Comparison of ENCODE assay signal across 8 cellular contexts in the genomic region with DNA sequence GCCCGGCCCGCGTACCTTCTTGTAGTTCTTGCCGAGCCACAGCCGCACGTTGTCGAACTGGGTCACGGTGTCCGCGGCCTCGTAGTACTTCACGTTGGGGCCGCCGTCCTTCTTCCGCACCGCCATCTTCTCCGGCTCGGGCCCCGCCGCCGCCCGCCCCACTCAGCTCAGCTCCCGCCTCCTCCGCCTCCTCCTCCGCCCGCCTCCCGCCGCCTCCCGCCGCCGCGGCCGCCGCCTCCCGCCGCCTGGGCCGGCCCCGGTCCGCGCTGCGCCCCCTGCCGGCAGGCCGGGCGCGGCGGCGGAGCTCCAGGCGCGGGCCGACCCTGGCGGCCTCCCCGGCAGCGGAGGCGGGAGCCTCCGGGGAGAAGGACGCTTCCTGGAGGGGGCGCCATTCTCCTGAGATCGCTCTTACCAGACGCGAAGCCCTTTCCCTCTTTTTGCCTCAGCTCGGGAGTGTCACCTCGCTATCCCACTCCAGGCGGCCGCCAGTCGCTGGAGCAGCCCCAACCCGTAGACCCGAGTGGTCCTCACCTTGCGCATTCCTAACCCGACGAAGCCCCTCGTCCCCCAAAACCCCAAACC. TPM values are rescaled to one million over a fixed set of nuclear protein-coding genes. Genes with fewer than 3 reads are reported as not detected.
DNase-seq lines count a peak whose midpoint lies in the region; ATAC-seq and TF ChIP-seq lines count a peak whose summit lies in the region.

A gene (minus strand): TSS at position 148 of the 582 bp plus-strand sequence. CDS start 22 bp downstream, at position 126.

- H3K4me3 ChIP-seq in HUES6 (ENCODE audit: low read depth, low read length): peak within 1 kb of the TSS; percentile 90
- H3K4me3 ChIP-seq in OCI-LY3 (ENCODE audit: low read length): peak within 1 kb of the TSS; percentile 89
- H3K4me3 ChIP-seq in mucosa of descending colon: peak within 1 kb of the TSS; percentile 65

- H2AFZ ChIP-seq in OCI-LY3 (ENCODE audit: low read depth, low read length): peak within 1 kb of the TSS; percentile 96

- H3K79me2 ChIP-seq in OCI-LY3 (ENCODE audit: low read length): peaks cover 31% of the 10 kb centered on the region

- peak within 1 kb of the TSS; percentile 88 for H3K9ac ChIP-seq in HUES6 (ENCODE audit: low read length)
- H3K9ac ChIP-seq in OCI-LY3 (ENCODE audit: low read length): peak within 1 kb of the TSS; percentile 94

- peak; percentile 73 for TF ChIP-seq CTCF in GM20000 (IDR thresholded peaks at IDR 0.05; ENCODE audit: extremely low read depth, missing control alignments)
- peak; percentile 67 for TF ChIP-seq CTCF in OCI-LY3 (IDR thresholded peaks at IDR 0.05; ENCODE audit: low read depth, low read length)
- peak; percentile 83 for TF ChIP-seq CTCF in mucosa of descending colon (IDR thresholded peaks at IDR 0.05)

- peaks cover 17% of the 10 kb centered on the region for H3K4me1 ChIP-seq in HUES6 (ENCODE audit: control insufficient read depth, insufficient read depth, low read length)
- peaks cover 19% of the 10 kb centered on the region for H3K4me1 ChIP-seq in OCI-LY3 (ENCODE audit: low read length)
- H3K4me1 ChIP-seq in mucosa of descending colon (ENCODE audit: low read depth): peaks cover 21% of the 10 kb centered on the region

- ATAC-seq in mucosa of descending colon: peak; percentile 93

- H3K9me3 ChIP-seq in HUES6 (ENCODE audit: control insufficient read depth, insufficient read depth, low read depth, low read length) (no peaks in the 10 kb centered on the region), OCI-LY3 (ENCODE audit: insufficient read depth, low read length) (no peaks in the 10 kb centered on the region), mucosa of descending colon (no peaks in the 10 kb centered on the region)

- DNase-seq in CMK (ENCODE audit: low read depth) (peak; percentile 76), GM20000 (ENCODE audit: low spot score) (peak; percentile 96), activated T-cell treated with anti-CD3 and anti-CD28 coated beads for 24 hours (ENCODE audit: low read depth) (peak; percentile 78), epithelial cell of prostate (ENCODE audit: low read depth, low spot score) (peak; percentile 10), mucosa of descending colon (peak; percentile 93 to 96 (median 94))
- DNase-seq in stimulated activated CD8-positive, alpha-beta memory T cell treated with anti-CD3 and anti-CD28 coated beads, Interleukin-4, amount 100 ng/mL, for 1 hour (ENCODE audit: low read depth in 2 of 2, low spot score in 1 of 2): peak; percentile 56 to 68

- intact Hi-C loops in mucosa of descending colon (cut with DNase I, micrococcal nuclease): loop anchor here in 1 of 2 donors (10.0 kb wide), 1 partner anchor 65 kb away; a partner anchor contains a TSS

- peaks cover 9% of the 10 kb centered on the region; the same call in 1 of the 2 replicates for H4K20me1 ChIP-seq in OCI-LY3 (ENCODE audit: insufficient read depth, low read length)

- peak within 1 kb of the TSS; percentile 95 for H3K4me2 ChIP-seq in OCI-LY3 (ENCODE audit: low read length)

- H3K27ac ChIP-seq in HUES6 (ENCODE audit: low read depth, low read length): peak within 1 kb of the TSS; percentile 80
- peak within 1 kb of the TSS; percentile 74 for H3K27ac ChIP-seq in OCI-LY3 (ENCODE audit: low read length)
- peak within 1 kb of the TSS; percentile 91 for H3K27ac ChIP-seq in epithelial cell of prostate

- H3K27me3 ChIP-seq in HUES6 (ENCODE audit: control insufficient read depth, insufficient read depth, low read length): no peaks in the 10 kb centered on the region
- no peaks in the 10 kb centered on the region for H3K27me3 ChIP-seq in OCI-LY3 (ENCODE audit: low read depth, low read length)

- H3K36me3 ChIP-seq in HUES6 (ENCODE audit: control insufficient read depth, insufficient read depth, low read length) (peaks cover 31% of the 10 kb centered on the region), OCI-LY3 (replicated peaks; ENCODE audit: low read depth, low read length) (peaks cover 20% of the 10 kb centered on the region), mucosa of descending colon (ENCODE audit: low read depth) (no peaks in the 10 kb centered on the region)

RNA-seq across cellular contexts. Expression of the gene that starts here (rescaled TPM):
- 100 to 1,000 TPM in 2 of 3 donors, 10 to 100 TPM in 1; 91.7 to 163 (median 116) TPM for total RNA-seq in mucosa of descending colon

Comparison
In these comparisons a context has a peak if more than half of its experiments do, and no peak if none do; other contexts are left out.
1. Peak in every context shown above with its lines: DNase-seq, ATAC-seq, H3K4me3 ChIP-seq and H3K27ac ChIP-seq.
2. DNase-seq: peak in every context shown above with its lines; median percentile 96 in GM20000; 94 in mucosa of descending colon; 78 in activated T-cell treated with anti-CD3 and anti-CD28 coated beads for 24 hours; 76 in CMK; 62 in stimulated activated CD8-positive, alpha-beta memory T cell treated with anti-CD3 and anti-CD28 coated beads, Interleukin-4, amount 100 ng/mL, for 1 hour; 10 in epithelial cell of prostate.